In genomic region chr2:102016399-102016955, GRCh38 we compare ENCODE assay signal across 26 cellular contexts. TPM values are rescaled to one million over a fixed set of nuclear protein-coding genes. Genes with fewer than 3 reads are reported as not detected.
"Had no signal": no experiment of that assay in that cellular context is flagged by ENCODE, and none has a peak within 500 bp of the region (broad histone marks: within the 10 kb centered on the region; RNA-seq: fewer than 3 reads in every experiment).

No MANE protein-coding gene starts in this region.

- H3K9ac ChIP-seq: SK-N-SH had no signal

- H3K36me3 ChIP-seq: breast epithelium, SJCRH30 had no signal

- H3K4me2 ChIP-seq: PC-9, SK-N-SH had no signal

- H3K4me1 ChIP-seq: SJCRH30 had no signal

- H3K9me3 Mint-ChIP-seq: activated naive CD4-positive, alpha-beta T cell treated with anti-CD3 and anti-CD28 coated beads, Interleukin-2, amount 50 U/mL, for 24 hours had no signal

- H3K27ac ChIP-seq: breast epithelium, PC-9, SJCRH30, VCaP had no signal

- H3K27me3 Mint-ChIP-seq: activated naive CD4-positive, alpha-beta T cell treated with anti-CD3 and anti-CD28 coated beads, Interleukin-2, amount 50 U/mL, for 24 hours had no signal

- H3K4me3 ChIP-seq: breast epithelium, K562, PC-9, SJCRH30 had no signal

- H3K9me3 ChIP-seq: breast epithelium, SJCRH30, SK-N-SH had no signal

- H3K27me3 ChIP-seq: breast epithelium, SJCRH30 had no signal

- H2AFZ ChIP-seq: PC-9 had no signal

- H3K4me3 Mint-ChIP-seq: activated naive CD4-positive, alpha-beta T cell treated with anti-CD3 and anti-CD28 coated beads, Interleukin-2, amount 50 U/mL, for 24 hours had no signal

- H3K27ac Mint-ChIP-seq: activated naive CD4-positive, alpha-beta T cell treated with anti-CD3 and anti-CD28 coated beads, Interleukin-2, amount 50 U/mL, for 24 hours had no signal

- ATAC-seq: K562, Right ventricle myocardium inferior had no signal

- DNase-seq: activated CD4-positive, alpha-beta T cell treated with anti-CD3 and anti-CD28 coated beads for 48 hours; activated CD4-positive, alpha-beta T cell treated with anti-CD3 and anti-CD28 coated beads, Interleukin-2, amount 50 U/mL, for 48 hours; activated effector memory CD4-positive, alpha-beta T cell treated with Interleukin-2 at 50 U/mL for 16 hours; activated naive CD4-positive, alpha-beta T cell; activated T-cell treated with anti-CD3 and anti-CD28 coated beads for 4 hours; aorta; central memory CD4-positive, alpha-beta T cell; Karpas-422; NCI-H1105 treated with DMSO at 0.1 percent for 48 hours; NCI-H146; NCI-H187 treated with DMSO at 0.1 percent for 48 hours; NCI-H2081 treated with DMSO at 0.1 percent for 48 hours; NCI-H2171; NCI-H226; NCI-H510A; NCI-H526 treated with DMSO at 0.1 percent for 48 hours; PC-9; SJCRH30; SK-N-SH; T-helper 1 cell had no signal

RNA-seq across cellular contexts. Expression of gene IL1R2, which starts 24.7 kb away (rescaled TPM):
- total RNA-seq: K562; SJCRH30; T-helper 2 cell treated with Interferon-gamma antibody and Interleukin-4, amounts not matched to agents 100 ng/mL and 5 ng/mL, for 36 hours had no signal
